In genomic region chr10:101611506-101611905, GRCh38 we compare ENCODE assay signal across 11 cellular contexts. TPM values are rescaled to one million over a fixed set of nuclear protein-coding genes. Genes with fewer than 3 reads are reported as not detected.
DNase-seq lines count a peak whose midpoint lies in the region; ATAC-seq and TF ChIP-seq lines count a peak whose summit lies in the region.
"Had no signal": no experiment of that assay in that cellular context is flagged by ENCODE, and none has a peak within 500 bp of the region (broad histone marks: within the 10 kb centered on the region; RNA-seq: fewer than 3 reads in every experiment).

No MANE protein-coding gene starts in this region.

- TF ChIP-seq CTCF in heart left ventricle (IDR thresholded peaks at IDR 0.05) (no peak), right atrium auricular region (IDR thresholded peaks at IDR 0.05) (no peak), RWPE2 (IDR thresholded peaks at IDR 0.05; ENCODE audit: poor library complexity, severe bottlenecking) (no peak), fibroblast of pulmonary artery (IDR thresholded peaks at IDR 0.05; ENCODE audit: low read length, missing control alignments) (no peak)

- DNase-seq in heart left ventricle (no peak), right atrium auricular region (ENCODE audit: low spot score) (no peak), RWPE2 (ENCODE audit: low spot score) (no peak), fibroblast of pulmonary artery (ENCODE audit: low read depth) (peak; percentile 34), NCI-H1417 (lab: John Stamatoyannopoulos, UW) (no peak), RKO (ENCODE audit: low spot score) (no peak), hypothalamus (lab: John Stamatoyannopoulos, UW) (no peak)
- DNase-seq: amygdala, NCI-H2029, PC-9 had no signal

- intact Hi-C loops in heart left ventricle (cut with DNase I) = no loop called here

- H3K27ac ChIP-seq in heart left ventricle (no peak overlapping the region), right atrium auricular region (no peak overlapping the region), RWPE2 (ENCODE audit: poor library complexity, severe bottlenecking) (no peak overlapping the region)
- H3K27ac ChIP-seq: PC-9 had no signal

- H3K36me3 ChIP-seq in heart left ventricle (peaks cover 0 to 72% (median 47%) of the 10 kb centered on the region in 9 donors), right atrium auricular region (peaks cover 50% of the 10 kb centered on the region), RWPE2 (ENCODE audit: low read depth) (peaks cover 23% of the 10 kb centered on the region)

- TF ChIP-seq POLR2A in heart left ventricle (IDR thresholded peaks at IDR 0.05) = no peak

- 54 to 77% (median 68%) methylated on average over 9 of the region's 9 CpGs for WGBS in heart left ventricle, 4 donors

- no peaks in the 10 kb centered on the region for H3K9me3 ChIP-seq in heart left ventricle
- H3K9me3 ChIP-seq in right atrium auricular region = no peaks in the 10 kb centered on the region
- no peaks in the 10 kb centered on the region for H3K9me3 ChIP-seq in RWPE2 (ENCODE audit: severe bottlenecking)

- no peak overlapping the region for H3K4me3 ChIP-seq in heart left ventricle
- H3K4me3 ChIP-seq in right atrium auricular region = no peak overlapping the region
- H3K4me3 ChIP-seq in RWPE2 (ENCODE audit: severe bottlenecking) = no peak overlapping the region
- no peak overlapping the region for H3K4me3 ChIP-seq in fibroblast of pulmonary artery (replicated peaks; ENCODE audit: low read depth, low read length)
- H3K4me3 ChIP-seq: PC-9 had no signal

- ATAC-seq in heart left ventricle (peak in 3 of 4 donors; percentile 7 to 45 (median 10)), RWPE2 (ENCODE audit: low read depth) (peak; percentile 49; the same call in 1 of the 3 replicates), HG02884 (IDR thresholded peaks at IDR 0.05; ENCODE audit: unreplicated experiment) (no peak)

- no peaks in the 10 kb centered on the region for H3K27me3 ChIP-seq in heart left ventricle
- no peaks in the 10 kb centered on the region for H3K27me3 ChIP-seq in right atrium auricular region
- H3K27me3 ChIP-seq in RWPE2 (ENCODE audit: insufficient read depth, poor library complexity, severe bottlenecking) = no peaks in the 10 kb centered on the region

- H3K4me1 ChIP-seq in heart left ventricle (peaks cover 0 to 3% (median 0%) of the 10 kb centered on the region in 12 donors), right atrium auricular region (peaks cover 0 to 2% of the 10 kb centered on the region in 2 donors), RWPE2 (ENCODE audit: insufficient read depth, poor library complexity, severe bottlenecking) (no peaks in the 10 kb centered on the region)

RNA-seq across cellular contexts. Expression of gene DPCD, which starts 23.4 kb away (rescaled TPM):
- total RNA-seq in heart left ventricle (10 to 100 TPM; 16.3 to 42.9 (median 23.2) TPM), right atrium auricular region (10 to 100 TPM; 32.0 to 40.3 TPM)
- polyA plus RNA-seq in heart left ventricle = 10 to 100 TPM; 29.9 to 41.3 TPM

RNA-seq across cellular contexts. Expression of gene POLL, which starts 23.4 kb away (rescaled TPM):
- 10 to 100 TPM; 12.3 to 21.6 (median 18.0) TPM for total RNA-seq in heart left ventricle
- polyA plus RNA-seq in heart left ventricle = 10 to 100 TPM; 13.0 to 15.8 TPM
- 10 to 100 TPM; 13.0 to 25.5 TPM for total RNA-seq in right atrium auricular region
